In the genomic region with DNA sequence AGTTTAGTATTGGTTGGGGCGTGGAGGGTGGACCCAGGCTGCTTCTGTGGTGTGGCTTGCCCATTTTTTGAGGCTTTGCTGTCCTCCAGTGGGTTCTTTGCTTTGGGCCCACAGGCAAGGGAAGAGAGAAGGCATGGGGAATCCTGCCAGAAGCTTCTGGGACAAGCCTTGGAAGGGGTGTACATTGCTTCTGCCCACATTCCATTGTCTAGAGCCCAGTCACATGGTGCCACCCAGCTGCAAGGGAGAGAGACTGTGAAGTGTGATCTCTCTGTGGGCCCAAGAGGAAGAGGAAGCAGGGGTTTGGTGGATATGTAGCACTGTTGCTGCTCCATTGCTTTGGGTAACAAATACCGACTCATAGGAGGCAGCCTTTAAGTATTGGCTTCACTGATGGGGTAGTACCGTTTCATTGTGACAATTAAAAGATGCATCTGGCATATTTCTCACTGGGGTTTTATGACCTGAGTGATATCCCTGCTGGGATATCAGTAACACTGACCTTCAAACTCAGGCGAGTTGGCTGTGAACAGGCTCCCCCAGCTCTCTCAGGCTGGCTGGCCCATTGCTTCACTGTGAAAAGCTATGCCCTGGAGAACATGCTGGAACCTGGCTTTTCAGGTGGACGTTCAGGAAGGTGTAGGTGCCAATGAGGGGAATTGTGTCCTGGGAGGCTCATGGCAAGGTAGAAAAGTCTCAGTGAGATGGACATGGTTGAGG, we compare ENCODE assay signal across 1 cellular context.
TF ChIP-seq lines count a peak whose summit lies in the region.

No MANE protein-coding gene starts in this region.

TF ChIP-seq in SK-N-SH treated with all-trans-retinoic acid at 6 μM for 48 hours, 23 proteins besides CTCF, POLR2A, EP300 and RAD21 (continued from another document):
- TF ChIP-seq, protein P1, sequence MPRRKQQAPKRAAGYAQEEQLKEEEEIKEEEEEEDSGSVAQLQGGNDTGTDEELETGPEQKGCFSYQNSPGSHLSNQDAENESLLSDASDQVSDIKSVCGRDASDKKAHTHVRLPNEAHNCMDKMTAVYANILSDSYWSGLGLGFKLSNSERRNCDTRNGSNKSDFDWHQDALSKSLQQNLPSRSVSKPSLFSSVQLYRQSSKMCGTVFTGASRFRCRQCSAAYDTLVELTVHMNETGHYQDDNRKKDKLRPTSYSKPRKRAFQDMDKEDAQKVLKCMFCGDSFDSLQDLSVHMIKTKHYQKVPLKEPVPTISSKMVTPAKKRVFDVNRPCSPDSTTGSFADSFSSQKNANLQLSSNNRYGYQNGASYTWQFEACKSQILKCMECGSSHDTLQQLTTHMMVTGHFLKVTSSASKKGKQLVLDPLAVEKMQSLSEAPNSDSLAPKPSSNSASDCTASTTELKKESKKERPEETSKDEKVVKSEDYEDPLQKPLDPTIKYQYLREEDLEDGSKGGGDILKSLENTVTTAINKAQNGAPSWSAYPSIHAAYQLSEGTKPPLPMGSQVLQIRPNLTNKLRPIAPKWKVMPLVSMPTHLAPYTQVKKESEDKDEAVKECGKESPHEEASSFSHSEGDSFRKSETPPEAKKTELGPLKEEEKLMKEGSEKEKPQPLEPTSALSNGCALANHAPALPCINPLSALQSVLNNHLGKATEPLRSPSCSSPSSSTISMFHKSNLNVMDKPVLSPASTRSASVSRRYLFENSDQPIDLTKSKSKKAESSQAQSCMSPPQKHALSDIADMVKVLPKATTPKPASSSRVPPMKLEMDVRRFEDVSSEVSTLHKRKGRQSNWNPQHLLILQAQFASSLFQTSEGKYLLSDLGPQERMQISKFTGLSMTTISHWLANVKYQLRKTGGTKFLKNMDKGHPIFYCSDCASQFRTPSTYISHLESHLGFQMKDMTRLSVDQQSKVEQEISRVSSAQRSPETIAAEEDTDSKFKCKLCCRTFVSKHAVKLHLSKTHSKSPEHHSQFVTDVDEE (CRISPR knock-in tag; IDR thresholded peaks at IDR 0.05), result no peak
- no peak for TF ChIP-seq ARNTL (CRISPR knock-in tag; IDR thresholded peaks at IDR 0.05; ENCODE audit: borderline replicate concordance, low read depth)
- TF ChIP-seq ZFP3 (CRISPR knock-in tag; IDR thresholded peaks at IDR 0.05), result no peak
